In genomic region chr14:94701854-94702370, GRCh38 we compare ENCODE assay signal across 15 cellular contexts.
DNase-seq lines count a peak whose midpoint lies in the region; FAIRE-seq and TF ChIP-seq lines count a peak whose summit lies in the region.
"Had no signal": no experiment of that assay in that cellular context is flagged by ENCODE, and none has a peak within 500 bp of the region (broad histone marks: within the 10 kb centered on the region; RNA-seq: fewer than 3 reads in every experiment).

No MANE protein-coding gene starts in this region.

- H3K9me3 ChIP-seq in HEK293 (ENCODE audit: control insufficient read depth, insufficient read depth, low read depth, low read length): no peaks in the 10 kb centered on the region

- no peak for TF ChIP-seq CTCF in Calu3 (IDR thresholded peaks at IDR 0.05; ENCODE audit: unreplicated experiment)
- no peak for TF ChIP-seq CTCF in HEK293 (tag by site-specific recombination; IDR thresholded peaks at IDR 0.05)
- TF ChIP-seq CTCF in progenitor cell of endocrine pancreas (IDR thresholded peaks at IDR 0.05; ENCODE audit: unreplicated experiment): no peak

- POLR2A ChIA-PET in HEK293 (lab: Yijun Ruan, JAX): interaction anchor here (0.7 kb wide), 1 partner anchor 103 kb away, joined by 7 read pairs; no protein-coding TSS in a partner anchor

- H3K4me3 ChIP-seq in HEK293 (ENCODE audit: low read depth, low read length): no peak overlapping the region
- H3K4me3 ChIP-seq: GM23338 had no signal

- no peak overlapping the region for H3K4me3 Mint-ChIP-seq in Calu3 (ENCODE audit: low read depth, unreplicated experiment)
- H3K4me3 Mint-ChIP-seq in progenitor cell of endocrine pancreas (ENCODE audit: low read depth): no peak overlapping the region
- H3K4me3 Mint-ChIP-seq: CD4-positive, alpha-beta memory T cell; GM23338 had no signal

- CTCF ChIA-PET in Calu3 (lab: Charles Lee) (interaction anchor here (0.6 to 0.8 kb wide), 2 partner anchors 12 to 1855 kb away, joined by 3 to 4 read pairs; no protein-coding TSS in a partner anchor), HEK293 (lab: Yijun Ruan, JAX) (interaction anchor here (0.7 to 0.9 kb wide), 2 partner anchors 18 to 731 kb away, joined by 3 read pairs; no protein-coding TSS in a partner anchor)

- H3K9me3 Mint-ChIP-seq in Calu3 (ENCODE audit: low read depth, unreplicated experiment): no peaks in the 10 kb centered on the region
- no peaks in the 10 kb centered on the region for H3K9me3 Mint-ChIP-seq in progenitor cell of endocrine pancreas (ENCODE audit: low read depth)
- H3K9me3 Mint-ChIP-seq: CD4-positive, alpha-beta memory T cell; GM23338 had no signal

- H3K4me1 Mint-ChIP-seq in Calu3 (ENCODE audit: low read depth, unreplicated experiment): peaks cover 19% of the 10 kb centered on the region
- H3K4me1 Mint-ChIP-seq in progenitor cell of endocrine pancreas (ENCODE audit: low read depth): no peaks in the 10 kb centered on the region
- H3K4me1 Mint-ChIP-seq: CD4-positive, alpha-beta memory T cell; GM23338 had no signal

- no peak overlapping the region for H3K27ac ChIP-seq in HEK293 (ENCODE audit: extremely low read depth, low read depth, low read length)
- H3K27ac ChIP-seq: C4-2B had no signal

- peak overlapping the region; percentile 51 for H3K27ac Mint-ChIP-seq in Calu3 (ENCODE audit: unreplicated experiment)
- H3K27ac Mint-ChIP-seq in progenitor cell of endocrine pancreas: peak overlapping the region; percentile 4
- H3K27ac Mint-ChIP-seq: CD4-positive, alpha-beta memory T cell; GM23338 had no signal

- H3K27me3 Mint-ChIP-seq in Calu3 (ENCODE audit: unreplicated experiment): peaks cover 44% of the 10 kb centered on the region
- peaks cover 39% of the 10 kb centered on the region for H3K27me3 Mint-ChIP-seq in progenitor cell of endocrine pancreas

- H3K36me3 ChIP-seq in HEK293 (ENCODE audit: control insufficient read depth in 2 of 2, insufficient read depth in 1 of 2, low read length in 2 of 2): no peaks in the 10 kb centered on the region

- no peak for FAIRE-seq in frontal cortex (lab: Jason Lieb, UNC)
- FAIRE-seq: A204.1, H54 had no signal

- BruUV-seq in Calu3 (replicated peaks; lab: Mats Ljungman, UMichigan): no TSS peak

- DNase-seq in Calu3 (no peak), SW480 (ENCODE audit: low spot score) (peak; percentile 95), progenitor cell of endocrine pancreas (ENCODE audit: low spot score, unreplicated experiment) (no peak), frontal cortex (ENCODE audit: low spot score in 2 of 2) (no peak), epidermal melanocyte (ENCODE audit: insufficient read length, low spot score) (no peak)
- DNase-seq in activated T-cell treated with anti-CD3 and anti-CD28 coated beads, Interleukin-2, amount 50 U/mL, for 1 hour: no peak
- DNase-seq: AML-193; CD4-positive, alpha-beta memory T cell; DMS79 treated with DMSO at 0.1 percent for 48 hours; GF-D8 had no signal

- no peaks in the 10 kb centered on the region for H3K4me1 ChIP-seq in HEK293 (ENCODE audit: control insufficient read depth, insufficient read depth, low read length)

- intact Hi-C loops in Calu3 (cut with micrococcal nuclease; ENCODE audit: unreplicated experiment): no loop called here

- H3K36me3 Mint-ChIP-seq in Calu3 (ENCODE audit: insufficient read depth, unreplicated experiment) (no peaks in the 10 kb centered on the region), progenitor cell of endocrine pancreas (ENCODE audit: insufficient read depth) (no peaks in the 10 kb centered on the region)
- H3K36me3 Mint-ChIP-seq: CD4-positive, alpha-beta memory T cell had no signal

TF ChIP-seq in HEK293, 187 proteins besides CTCF, POLR2A, EP300 and RAD21 (continues in another document):
- no peak for TF ChIP-seq ZBTB49 (tag by site-specific recombination; IDR thresholded peaks at IDR 0.05; ENCODE audit: low read depth)
- TF ChIP-seq ZNF398 (tag by site-specific recombination; IDR thresholded peaks at IDR 0.05): 0 out of 2 replicates have a peak, but pooled peaks have one; percentile 14
- no peak for TF ChIP-seq ZNF610 (tag by site-specific recombination; IDR thresholded peaks at IDR 0.05; ENCODE audit: borderline replicate concordance)
- TF ChIP-seq PRDM10 (tag by site-specific recombination; IDR thresholded peaks at IDR 0.05): 0 out of 2 replicates have a peak, but pooled peaks have one; percentile 38
- TF ChIP-seq KLF16 (tag by site-specific recombination; IDR thresholded peaks at IDR 0.05): 0 out of 2 replicates have a peak, but pooled peaks have one; percentile 40
- TF ChIP-seq YY2 (tag by site-specific recombination; IDR thresholded peaks at IDR 0.05): no peak
- peak; percentile 30; the same call in 1 of the 2 replicates for TF ChIP-seq SP7 (tag by site-specific recombination; IDR thresholded peaks at IDR 0.05)
- TF ChIP-seq SCRT2 (tag by site-specific recombination; IDR thresholded peaks at IDR 0.05): peak; percentile 96
- TF ChIP-seq ZEB2 (tag by site-specific recombination; IDR thresholded peaks at IDR 0.05): peak; percentile 50
- no peak for TF ChIP-seq BCL11A (tag by site-specific recombination; IDR thresholded peaks at IDR 0.05; ENCODE audit: low read depth)
